ENCODE assay signal across 17 cellular contexts in genomic region chr10:48317321-48317990, GRCh38. TPM values are rescaled to one million over a fixed set of nuclear protein-coding genes. Genes with fewer than 3 reads are reported as not detected.
DNase-seq lines count a peak whose midpoint lies in the region; ATAC-seq, FAIRE-seq and TF ChIP-seq lines count a peak whose summit lies in the region.
"Had no signal": no experiment of that assay in that cellular context is flagged by ENCODE, and none has a peak within 500 bp of the region (broad histone marks: within the 10 kb centered on the region; RNA-seq: fewer than 3 reads in every experiment).

No MANE protein-coding gene starts in this region.

- no peak overlapping the region for H3K27ac ChIP-seq in BLaER1
- H3K27ac ChIP-seq in GM23338 (ENCODE audit: low read depth) = no peak overlapping the region
- no peak overlapping the region for H3K27ac ChIP-seq in GM12878 (ENCODE audit: control insufficient read depth, insufficient read depth)
- H3K27ac ChIP-seq in parathyroid adenoma = no peak overlapping the region
- H3K27ac ChIP-seq: Peyer's patch had no signal

- peaks cover 15% of the 10 kb centered on the region for H3K4me1 ChIP-seq in BLaER1
- peaks cover 8% of the 10 kb centered on the region for H3K4me1 ChIP-seq in GM23338 (ENCODE audit: insufficient read depth)
- no peaks in the 10 kb centered on the region for H3K4me1 ChIP-seq in GM12878 (ENCODE audit: control insufficient read depth, insufficient read depth, low read length)
- peaks cover 16% of the 10 kb centered on the region for H3K4me1 ChIP-seq in parathyroid adenoma
- H3K4me1 ChIP-seq: Peyer's patch had no signal

- CTCF ChIA-PET in GM12878 (lab: Yijun Ruan, JAX) = interaction anchor here (1.6 kb wide), 2 partner anchors 9 to 13 kb away, joined by 3 to 6 read pairs; no protein-coding TSS in a partner anchor

- H3K4me1 Mint-ChIP-seq in GM23338 = peaks cover 15% of the 10 kb centered on the region; the same call in 2 of the 3 replicates

- SMC1A ChIA-PET in GM12878 (lab: Charles Lee; ENCODE audit: uncharacterized antibody, unreplicated experiment) = interaction anchor here (0.7 to 1.7 kb wide), 4 partner anchors 8 to 655 kb away, joined by 3 to 7 read pairs (median 4); no protein-coding TSS in a partner anchor

- H3K9me3 ChIP-seq in BLaER1 (no peaks in the 10 kb centered on the region), GM12878 (replicated peaks; ENCODE audit: control insufficient read depth, insufficient read depth, low read length) (no peaks in the 10 kb centered on the region; the same call in 2 of the 3 replicates), parathyroid adenoma (ENCODE audit: control insufficient read depth, low read length) (no peaks in the 10 kb centered on the region)
- H3K9me3 ChIP-seq: Peyer's patch had no signal

- no peak overlapping the region for H3K4me3 Mint-ChIP-seq in GM23338

- BruUV-seq in GM12878 (replicated peaks; lab: Mats Ljungman, UMichigan) = TSS peak; percentile 0

- H3K79me2 ChIP-seq in GM23338 (replicated peaks; ENCODE audit: insufficient read depth) (peaks cover 98% of the 10 kb centered on the region), GM12878 (ENCODE audit: control insufficient read depth, insufficient read depth, low read length) (peaks cover 5% of the 10 kb centered on the region), parathyroid adenoma (peaks cover 54% of the 10 kb centered on the region)

- no peak for FAIRE-seq in GM12878 (lab: Jason Lieb, UNC)

- H3K27me3 Mint-ChIP-seq in GM23338 (ENCODE audit: insufficient read depth, low read depth, poor library complexity) = no peaks in the 10 kb centered on the region

- TF ChIP-seq POLR2A in GM12878 (IDR thresholded peaks at IDR 0.05; ENCODE audit: low read depth, low read length) = no peak

- no peak for TF ChIP-seq EP300 in GM12878 (IDR thresholded peaks at IDR 0.05; ENCODE audit: borderline replicate concordance in 1 of 2, control insufficient read depth in 1 of 2, low read depth in 2 of 2, low read length in 2 of 2)

- H3F3A ChIP-seq in GM23338 (replicated peaks; ENCODE audit: low read depth) = no peaks in the 10 kb centered on the region

- TF ChIP-seq RAD21 in GM12878 (IDR thresholded peaks at IDR 0.05; ENCODE audit: insufficient read depth, low read depth, low read length) = no peak

- TF ChIP-seq CTCF in GM23338 (conservative IDR thresholded peaks at IDR 0.05; ENCODE audit: low read depth in 2 of 2) = no peak
- no peak for TF ChIP-seq CTCF in GM12878 (IDR thresholded peaks at IDR 0.05 in 2 of 3, conservative IDR thresholded peaks at IDR 0.05 in 1 of 3; ENCODE audit: control insufficient read depth in 2 of 3, extremely low read depth in 1 of 3, insufficient read depth in 1 of 3, low read depth in 3 of 3, low read length in 3 of 3)
- no peak for TF ChIP-seq CTCF in parathyroid adenoma (IDR thresholded peaks at IDR 0.05)

- no peaks in the 10 kb centered on the region for H3K9me2 ChIP-seq in GM23338 (ENCODE audit: insufficient read depth)

- POLR2A ChIA-PET in GM12878 (lab: Charles Lee) = interaction anchor here (0.5 to 0.6 kb wide), 2 partner anchors 10 to 12 kb away, joined by 3 to 4 read pairs; no protein-coding TSS in a partner anchor

- in situ Hi-C loops in GM12878 (cut with MboI) = no loop called here

- H3K4me2 ChIP-seq in BLaER1 (peak overlapping the region; percentile 42), GM23338 (no peak overlapping the region), GM12878 (ENCODE audit: control insufficient read depth, insufficient read depth) (peak overlapping the region; percentile 27; the same call in 1 of the 2 replicates), parathyroid adenoma (ENCODE audit: low read length) (peak overlapping the region; percentile 4)

- 68% methylated on average over 8 of the region's 8 CpGs for WGBS in GM12878 (ENCODE audit: insufficient coverage, insufficient replicate concordance, low lambda C conversion rate, missing lambda C conversion rate)

- H3K27ac Mint-ChIP-seq in GM23338 = no peak overlapping the region

- ATAC-seq in GM23338 = peak; percentile 39; the same call in 2 of the 3 replicates
- no peak; the same call in 2 of the 3 replicates for ATAC-seq in GM12878
- no peak for ATAC-seq in GM19328 (IDR thresholded peaks at IDR 0.05; ENCODE audit: unreplicated experiment)
- ATAC-seq: Right ventricle myocardium inferior had no signal

- H3K36me3 ChIP-seq in BLaER1 (peaks cover 16% of the 10 kb centered on the region), GM23338 (ENCODE audit: insufficient read depth) (no peaks in the 10 kb centered on the region), GM12878 (ENCODE audit: control insufficient read depth in 2 of 2, insufficient read depth in 2 of 2, low read length in 1 of 2) (no peaks in the 10 kb centered on the region; a peak in 1 of 4 replicates), parathyroid adenoma (ENCODE audit: control insufficient read depth, insufficient read depth, low read length) (no peaks in the 10 kb centered on the region)
- H3K36me3 ChIP-seq: Peyer's patch had no signal

- DNase-seq in GM23338 (ENCODE audit: low spot score) = no peak
- DNase-seq in GM12878 (ENCODE audit: low read depth, low spot score) = no peak
- DNase-seq in activated T-cell treated with anti-CD3 and anti-CD28 coated beads, Interleukin-2, amount 50 U/mL, for 48 hours = no peak
- DNase-seq in NCI-H2171 (lab: John Stamatoyannopoulos, UW) = no peak
- DNase-seq: AML-193, DMS79 treated with DMSO at 0.1 percent for 48 hours, GOT3, NCI-H1105, NCI-H2081, NCI-H446 treated with DMSO at 0.1 percent for 48 hours, Peyer's patch had no signal

- no peak overlapping the region for H3K4me3 ChIP-seq in BLaER1
- H3K4me3 ChIP-seq in GM23338 = no peak overlapping the region
- H3K4me3 ChIP-seq in GM12878 = no peak overlapping the region
- no peak overlapping the region for H3K4me3 ChIP-seq in parathyroid adenoma (ENCODE audit: low read depth, low read length)

- intact Hi-C loops in GM12878 (cut with micrococcal nuclease; ENCODE audit: unreplicated experiment) = no loop called here

- RAD21 ChIA-PET in GM12878 (lab: Charles Lee; ENCODE audit: unreplicated experiment) = interaction anchor here (0.6 to 1.0 kb wide), 3 partner anchors 8 to 183 kb away, joined by 3 to 4 read pairs (median 3); no protein-coding TSS in a partner anchor

- H2AFZ ChIP-seq in GM23338 = no peak overlapping the region
- no peak overlapping the region for H2AFZ ChIP-seq in GM12878 (ENCODE audit: control insufficient read depth, low read depth, low read length)
- H2AFZ ChIP-seq in parathyroid adenoma = no peak overlapping the region

- H4K20me1 ChIP-seq in BLaER1 (peaks cover 98% of the 10 kb centered on the region), GM23338 (replicated peaks; ENCODE audit: insufficient read depth) (peaks cover 33% of the 10 kb centered on the region), GM12878 (ENCODE audit: control insufficient read depth, insufficient read depth) (no peaks in the 10 kb centered on the region)

- H3K9me3 Mint-ChIP-seq in GM23338 = no peaks in the 10 kb centered on the region

- no peaks in the 10 kb centered on the region for H3K27me3 ChIP-seq in BLaER1
- no peaks in the 10 kb centered on the region for H3K27me3 ChIP-seq in GM23338 (ENCODE audit: insufficient read depth)
- H3K27me3 ChIP-seq in GM12878 (replicated peaks in 1 of 2; ENCODE audit: control insufficient read depth in 2 of 2, insufficient read depth in 2 of 2, low read length in 1 of 2) = no peaks in the 10 kb centered on the region
- no peaks in the 10 kb centered on the region for H3K27me3 ChIP-seq in parathyroid adenoma (ENCODE audit: control insufficient read depth, insufficient read depth, low read length)
- H3K27me3 ChIP-seq: Peyer's patch had no signal

- no peaks in the 10 kb centered on the region; the same call in 2 of the 3 replicates for H3K36me3 Mint-ChIP-seq in GM23338 (ENCODE audit: low read depth)

- H3K9ac ChIP-seq in BLaER1 (no peak overlapping the region), GM12878 (ENCODE audit: control insufficient read depth, insufficient read depth, low read length) (no peak overlapping the region), parathyroid adenoma (no peak overlapping the region)

RNA-seq across cellular contexts. Expression of gene MAPK8, which starts 11.0 kb away (rescaled TPM):
- total RNA-seq in GM23338 (2014; rRNA removed; shearing (Covaris generic)) = 63.5 and 73.6 TPM in 2 replicates
- 40.0 and 52.4 TPM in 2 replicates for polyA plus RNA-seq in GM23338 (2016; fragmentation: Nextera tagmentation; extraction: Ambion mirVana)
- 283 and 289 TPM in 2 replicates for total RNA-seq in GM12878 (2013; cell fraction: nucleolus; rRNA removed)
- total RNA-seq in GM12878 (2014; rRNA removed) = 38.4 and 45.6 TPM in 2 replicates
- 45.1 and 46.3 TPM in 2 replicates for total RNA-seq in GM12878 (2014; rRNA removed; fragmentation: Illumina TruSeq; extraction: Trizol)
- 44.5 and 49.4 TPM in 2 replicates for total RNA-seq in GM12878 (2021)
- 5.9 TPM for polyA plus RNA-seq in GM12878 (2011; ENCODE audit: low read depth)
- polyA plus RNA-seq in GM12878 (2011; rRNA removed) = 102 and 143 TPM in 2 replicates
- polyA plus RNA-seq in GM12878 (2011; cell fraction: cytosol; rRNA removed) = 41.0 and 52.2 TPM in 2 replicates
- polyA plus RNA-seq in GM12878 (2011; cell fraction: nucleus; rRNA removed) = 58.2 and 63.3 TPM in 2 replicates
- 20.4 and 27.9 TPM in 2 replicates for polyA plus RNA-seq in GM12878 (2012)
- 61.4 and 74.0 TPM in 2 replicates for polyA plus RNA-seq in GM12878 (2014; fragmentation: Illumina TruSeq; extraction: Trizol)
- 1 to 10 TPM; 3.9 to 4.3 TPM for polyA plus RNA-seq in GM12878 (2014; fragmentation: Nextera tagmentation; extraction: Ambion mirVana)
- 32.7 and 39.8 TPM in 2 replicates for polyA plus RNA-seq in GM12878 (2014; rRNA removed)
- polyA plus RNA-seq in GM12878 (2016; fragmentation: Nextera tagmentation; extraction: Ambion mirVana) = 10 to 100 TPM; 38.2 to 40.3 TPM
- polyA minus RNA-seq in GM12878 (2011; rRNA and poly(A)+ RNA removed) = 47.9 and 72.2 TPM in 2 replicates
- 23.1 and 25.4 TPM in 2 replicates for polyA minus RNA-seq in GM12878 (2011; cell fraction: cytosol; rRNA and poly(A)+ RNA removed)
- polyA minus RNA-seq in GM12878 (2011; cell fraction: nucleus; rRNA and poly(A)+ RNA removed) = 51.7 and 64.1 TPM in 2 replicates

RNA-seq across cellular contexts. Expression of gene FRMPD2, which starts 43.0 kb away (rescaled TPM):
- total RNA-seq in GM23338 (2014; rRNA removed; shearing (Covaris generic)) = not detected in 2 replicates
- polyA plus RNA-seq in GM23338 (2016; fragmentation: Nextera tagmentation; extraction: Ambion mirVana) (not detected in 2 replicates), GM12878 (2011; rRNA removed) (3.2 and 5.7 TPM in 2 replicates), GM12878 (2014; fragmentation: Illumina TruSeq; extraction: Trizol) (0.60 and 0.76 TPM in 2 replicates), GM12878 (2014; fragmentation: Nextera tagmentation; extraction: Ambion mirVana) (1 to 10 TPM in 1 of 2 experiments, under 1 TPM in 1; 0.38 to 1.2 TPM), GM12878 (2014; rRNA removed) (1.2 and 1.4 TPM in 2 replicates), GM12878 (2016; fragmentation: Nextera tagmentation; extraction: Ambion mirVana) (1 to 10 TPM; 1.4 to 1.6 TPM)
- 83.6 and 99.6 TPM in 2 replicates for total RNA-seq in GM12878 (2013; cell fraction: nucleolus; rRNA removed)
- total RNA-seq in GM12878 (2014; rRNA removed) (1.3 and 2.3 TPM in 2 replicates), GM12878 (2014; rRNA removed; fragmentation: Illumina TruSeq; extraction: Trizol) (0.88 and 1.2 TPM in 2 replicates), GM12878 (2021) (1.4 and 2.1 TPM in 2 replicates)
- 0.21 TPM for polyA plus RNA-seq in GM12878 (2011; ENCODE audit: low read depth)
- polyA plus RNA-seq in GM12878 (2011; cell fraction: cytosol; rRNA removed) = 3.7 and 4.0 TPM in 2 replicates
- polyA plus RNA-seq in GM12878 (2011; cell fraction: nucleus; rRNA removed) = 12.6 and 17.6 TPM in 2 replicates
- 0.64 and 1.5 TPM in 2 replicates for polyA plus RNA-seq in GM12878 (2012)
- 6.7 and 11.3 TPM in 2 replicates for polyA minus RNA-seq in GM12878 (2011; rRNA and poly(A)+ RNA removed)
- polyA minus RNA-seq in GM12878 (2011; cell fraction: cytosol; rRNA and poly(A)+ RNA removed) = 0.94 and 1.3 TPM in 2 replicates
- polyA minus RNA-seq in GM12878 (2011; cell fraction: nucleus; rRNA and poly(A)+ RNA removed) = 12.0 and 23.8 TPM in 2 replicates
- total RNA-seq: LHCN-M2, Peyer's patch, Right ventricle myocardium inferior, SK-MEL-5 had no signal
